23 cellular contexts compared by ENCODE assay signal in the genomic region with DNA sequence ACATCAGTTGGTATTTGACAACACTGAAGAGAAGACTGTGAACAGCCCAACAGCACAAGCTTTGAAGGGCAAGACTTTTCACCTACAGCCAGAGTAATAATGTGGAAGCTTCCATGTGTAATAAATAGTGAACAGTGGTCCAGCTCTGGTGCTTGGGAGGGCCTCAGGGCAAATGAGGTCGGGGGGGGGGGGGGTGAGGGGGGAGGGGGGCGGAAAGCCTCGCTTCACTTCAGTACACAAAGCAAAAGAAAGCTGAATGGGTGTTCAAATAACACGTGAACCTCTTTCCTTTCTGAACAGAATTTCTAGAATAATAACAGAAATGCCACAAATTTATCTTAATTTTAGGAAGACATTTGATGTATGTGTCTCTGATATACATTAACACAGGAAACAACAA.
DNase-seq lines count a peak whose midpoint lies in the region; ATAC-seq and TF ChIP-seq lines count a peak whose summit lies in the region.
"Had no signal": no experiment of that assay in that cellular context is flagged by ENCODE, and none has a peak within 500 bp of the region (broad histone marks: within the 10 kb centered on the region; RNA-seq: fewer than 3 reads in every experiment).

No MANE protein-coding gene starts in this region.

- peaks cover 0 to 5% of the 10 kb centered on the region in 2 experiments for H3K36me3 ChIP-seq in SK-N-SH (replicated peaks in 1 of 2; ENCODE audit: control insufficient read depth in 1 of 2, insufficient read depth in 2 of 2, low read length in 1 of 2)

- H3K4me3 ChIP-seq in SK-N-SH (ENCODE audit: low read depth in 2 of 2, low read length in 1 of 2) = no peak overlapping the region
- H3K4me3 ChIP-seq: GM12878, GM23338 had no signal

- H4K20me1 ChIP-seq in SK-N-SH (ENCODE audit: insufficient read depth) = peaks cover 4% of the 10 kb centered on the region; the same call in 1 of the 2 replicates

- ATAC-seq in SK-N-SH treated with all-trans-retinoic acid at 6 μM for 48 hours = no peak
- ATAC-seq in HG03039 (IDR thresholded peaks at IDR 0.05; ENCODE audit: unreplicated experiment) = no peak
- ATAC-seq: GM12878, GM23338, Panc1, T-cell had no signal

- no peak overlapping the region; a peak in 1 of 4 replicates for H3K27ac ChIP-seq in SK-N-SH (ENCODE audit: low read depth in 2 of 2, low read length in 1 of 2)

- H3K9me3 ChIP-seq in SK-N-SH = no peaks in the 10 kb centered on the region

- H3F3A ChIP-seq in SK-N-SH (replicated peaks; ENCODE audit: insufficient read depth) = peaks cover 5% of the 10 kb centered on the region

- no peaks in the 10 kb centered on the region for H3K9me2 ChIP-seq in SK-N-SH

- peaks cover 71% of the 10 kb centered on the region for H3K79me2 ChIP-seq in SK-N-SH (ENCODE audit: insufficient read depth)

- no peak overlapping the region for H3K4me2 ChIP-seq in SK-N-SH
- H3K4me2 ChIP-seq: GM23338 had no signal

- DNase-seq in SK-N-SH = peak; percentile 61
- peak; percentile 50 for DNase-seq in NCI-H69 (lab: John Stamatoyannopoulos, UW)
- DNase-seq in left kidney (ENCODE audit: low read depth, low spot score) = peak; percentile 33
- no peak for DNase-seq in stimulated activated naive CD4-positive, alpha-beta T cell (lab: John Stamatoyannopoulos, UW)
- DNase-seq in DMS79 treated with DMSO at 0.1 percent for 48 hours (lab: John Stamatoyannopoulos, UW) = no peak
- DNase-seq: 8988T, AML-193, DND-41, HCEC 1CT, Karpas-422, MV-4-11, NCI-H1105 treated with DMSO at 0.1 percent for 48 hours, NCI-H2029 treated with DMSO at 0.1 percent for 48 hours, NCI-H2171 treated with DMSO at 0.1 percent for 48 hours, NCI-H446 treated with DMSO at 0.1 percent for 48 hours, NCI-H526 treated with DMSO at 0.1 percent for 48 hours, SIG-M5, T-cell had no signal

- WGBS in SK-N-SH (ENCODE audit: low lambda C conversion rate) = 60% methylated on average over 4 of the region's 4 CpGs

- peaks cover 5 to 10% of the 10 kb centered on the region in 2 experiments; a peak in 3 of 4 replicates for H3K4me1 ChIP-seq in SK-N-SH (ENCODE audit: control insufficient read depth in 1 of 2, insufficient read depth in 2 of 2, low read depth in 1 of 2, low read length in 1 of 2)

- TF ChIP-seq CTCF in SK-N-SH (IDR thresholded peaks at IDR 0.05) = no peak

- no peak overlapping the region for H2AFZ ChIP-seq in SK-N-SH (ENCODE audit: low read depth)
- H2AFZ ChIP-seq: GM23338 had no signal

- POLR2A ChIA-PET in SK-N-SH (lab: Yijun Ruan, JAX) = no interaction called here

- no peak for TF ChIP-seq RAD21 in SK-N-SH (IDR thresholded peaks at IDR 0.05; ENCODE audit: low read length)

- TF ChIP-seq EP300 in SK-N-SH (IDR thresholded peaks at IDR 0.05; ENCODE audit: borderline replicate concordance in 1 of 2, low read depth in 1 of 2, low read length in 1 of 2) = no peak

- CTCF ChIA-PET in SK-N-SH (lab: Yijun Ruan, JAX) = interaction anchor here (1.4 to 1.5 kb wide), 2 partner anchors 11 to 275 kb away, joined by 4 read pairs; no protein-coding TSS in a partner anchor

- no peaks in the 10 kb centered on the region for H3K27me3 ChIP-seq in SK-N-SH (ENCODE audit: insufficient read depth)

- no peak overlapping the region for H3K9ac ChIP-seq in SK-N-SH

TF ChIP-seq in SK-N-SH, 30 proteins besides CTCF, POLR2A, EP300 and RAD21 (continues in another document):
- TF ChIP-seq FOXJ3 (CRISPR knock-in tag; IDR thresholded peaks at IDR 0.05) (no peak), FOSL2 (IDR thresholded peaks at IDR 0.05; ENCODE audit: borderline replicate concordance, low read depth) (no peak), POLR2AphosphoS5 (IDR thresholded peaks at IDR 0.05; ENCODE audit: low read depth, low read length) (no peak), GABPA (IDR thresholded peaks at IDR 0.05; ENCODE audit: low read depth) (no peak), SMC3 (IDR thresholded peaks at IDR 0.05; ENCODE audit: low read depth, low read length) (no peak), NRF1 (IDR thresholded peaks at IDR 0.05; ENCODE audit: low read depth, low read length) (no peak), TCF12 (IDR thresholded peaks at IDR 0.05) (no peak), RCOR1 (IDR thresholded peaks at IDR 0.05; ENCODE audit: low read length) (no peak), JUND (IDR thresholded peaks at IDR 0.05) (no peak), TEAD4 (IDR thresholded peaks at IDR 0.05; ENCODE audit: borderline replicate concordance, insufficient read depth) (no peak), RXRA (IDR thresholded peaks at IDR 0.05; ENCODE audit: borderline replicate concordance, low read depth) (no peak)
- TF ChIP-seq, protein P1, sequence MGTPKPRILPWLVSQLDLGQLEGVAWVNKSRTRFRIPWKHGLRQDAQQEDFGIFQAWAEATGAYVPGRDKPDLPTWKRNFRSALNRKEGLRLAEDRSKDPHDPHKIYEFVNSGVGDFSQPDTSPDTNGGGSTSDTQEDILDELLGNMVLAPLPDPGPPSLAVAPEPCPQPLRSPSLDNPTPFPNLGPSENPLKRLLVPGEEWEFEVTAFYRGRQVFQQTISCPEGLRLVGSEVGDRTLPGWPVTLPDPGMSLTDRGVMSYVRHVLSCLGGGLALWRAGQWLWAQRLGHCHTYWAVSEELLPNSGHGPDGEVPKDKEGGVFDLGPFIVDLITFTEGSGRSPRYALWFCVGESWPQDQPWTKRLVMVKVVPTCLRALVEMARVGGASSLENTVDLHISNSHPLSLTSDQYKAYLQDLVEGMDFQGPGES (IDR thresholded peaks at IDR 0.05; ENCODE audit: low read depth, low read length) = no peak
- TF ChIP-seq, protein P2, sequence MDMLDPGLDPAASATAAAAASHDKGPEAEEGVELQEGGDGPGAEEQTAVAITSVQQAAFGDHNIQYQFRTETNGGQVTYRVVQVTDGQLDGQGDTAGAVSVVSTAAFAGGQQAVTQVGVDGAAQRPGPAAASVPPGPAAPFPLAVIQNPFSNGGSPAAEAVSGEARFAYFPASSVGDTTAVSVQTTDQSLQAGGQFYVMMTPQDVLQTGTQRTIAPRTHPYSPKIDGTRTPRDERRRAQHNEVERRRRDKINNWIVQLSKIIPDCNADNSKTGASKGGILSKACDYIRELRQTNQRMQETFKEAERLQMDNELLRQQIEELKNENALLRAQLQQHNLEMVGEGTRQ (IDR thresholded peaks at IDR 0.05; ENCODE audit: borderline replicate concordance, low read depth, low read length) = no peak
- TF ChIP-seq, protein P3, sequence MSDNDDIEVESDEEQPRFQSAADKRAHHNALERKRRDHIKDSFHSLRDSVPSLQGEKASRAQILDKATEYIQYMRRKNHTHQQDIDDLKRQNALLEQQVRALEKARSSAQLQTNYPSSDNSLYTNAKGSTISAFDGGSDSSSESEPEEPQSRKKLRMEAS (IDR thresholded peaks at IDR 0.05; ENCODE audit: low read depth) = no peak

TF ChIP-seq in SK-N-SH treated with all-trans-retinoic acid at 6 μM for 48 hours, 23 proteins besides CTCF, POLR2A, EP300 and RAD21:
- TF ChIP-seq ZNF565 (CRISPR knock-in tag; conservative IDR thresholded peaks at IDR 0.05; ENCODE audit: low read depth) = no peak
- no peak for TF ChIP-seq GLIS3 (CRISPR knock-in tag; IDR thresholded peaks at IDR 0.05)
- no peak for TF ChIP-seq ESRRG (CRISPR knock-in tag; IDR thresholded peaks at IDR 0.05)
- no peak for TF ChIP-seq ZNF70 (CRISPR knock-in tag; IDR thresholded peaks at IDR 0.05)
- TF ChIP-seq TCF4 (CRISPR knock-in tag; IDR thresholded peaks at IDR 0.05; ENCODE audit: borderline replicate concordance) = no peak
- TF ChIP-seq SNAI2 (CRISPR knock-in tag; IDR thresholded peaks at IDR 0.05) = no peak
- TF ChIP-seq, protein P4, sequence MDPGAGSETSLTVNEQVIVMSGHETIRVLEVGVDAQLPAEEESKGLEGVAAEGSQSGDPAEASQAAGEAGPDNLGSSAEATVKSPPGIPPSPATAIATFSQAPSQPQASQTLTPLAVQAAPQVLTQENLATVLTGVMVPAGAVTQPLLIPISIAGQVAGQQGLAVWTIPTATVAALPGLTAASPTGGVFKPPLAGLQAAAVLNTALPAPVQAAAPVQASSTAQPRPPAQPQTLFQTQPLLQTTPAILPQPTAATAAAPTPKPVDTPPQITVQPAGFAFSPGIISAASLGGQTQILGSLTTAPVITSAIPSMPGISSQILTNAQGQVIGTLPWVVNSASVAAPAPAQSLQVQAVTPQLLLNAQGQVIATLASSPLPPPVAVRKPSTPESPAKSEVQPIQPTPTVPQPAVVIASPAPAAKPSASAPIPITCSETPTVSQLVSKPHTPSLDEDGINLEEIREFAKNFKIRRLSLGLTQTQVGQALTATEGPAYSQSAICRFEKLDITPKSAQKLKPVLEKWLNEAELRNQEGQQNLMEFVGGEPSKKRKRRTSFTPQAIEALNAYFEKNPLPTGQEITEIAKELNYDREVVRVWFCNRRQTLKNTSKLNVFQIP (CRISPR knock-in tag; IDR thresholded peaks at IDR 0.05; ENCODE audit: borderline replicate concordance, low read depth) = no peak
- TF ChIP-seq ISL1 (CRISPR knock-in tag; IDR thresholded peaks at IDR 0.05) = no peak
- no peak for TF ChIP-seq ZNF8 (CRISPR knock-in tag; IDR thresholded peaks at IDR 0.05)

Comparison
In these comparisons a context has a peak if more than half of its experiments do, and no peak if none do; other contexts are left out.
1. DNase-seq: peak in SK-N-SH (single experiment), NCI-H69 (single experiment) and left kidney (single experiment); none in stimulated activated naive CD4-positive, alpha-beta T cell (0 of 6) and DMS79 treated with DMSO at 0.1 percent for 48 hours (single experiment).